Comparison of ENCODE assay signal across 8 cellular contexts in genomic region chr5:134240421-134240962, GRCh38. TPM values are rescaled to one million over a fixed set of nuclear protein-coding genes. Genes with fewer than 3 reads are reported as not detected.
A peak's percentile ranks its signal among the peaks of the same experiment; 100 is the strongest.
DNase-seq lines count a peak whose midpoint lies in the region; ATAC-seq and TF ChIP-seq lines count a peak whose summit lies in the region.

No MANE protein-coding gene starts in this region.

- CTCF ChIA-PET in Caco-2 (lab: Charles Lee): interaction anchor here (0.6 kb wide), 1 partner anchor 28 kb away, joined by 3 read pairs; no protein-coding TSS in a partner anchor
- CTCF ChIA-PET in Panc1 (lab: Charles Lee): no interaction called here

- no peak for TF ChIP-seq RAD21 in neural cell (conservative IDR thresholded peaks at IDR 0.05)

- BruUV-seq in Caco-2 (replicated peaks; lab: Mats Ljungman, UMichigan) (no TSS peak), Panc1 (replicated peaks; lab: Mats Ljungman, UMichigan) (no TSS peak)

- H2AFZ ChIP-seq in neural cell (ENCODE audit: low read depth, low read length): peak overlapping the region; percentile 10

- H3K79me2 ChIP-seq in neural cell (replicated peaks; ENCODE audit: insufficient read depth, low read length): no peaks in the 10 kb centered on the region

- H3K9me3 Mint-ChIP-seq in Caco-2 (ENCODE audit: unreplicated experiment): no peaks in the 10 kb centered on the region

- TF ChIP-seq CTCF in Caco-2 (IDR thresholded peaks at IDR 0.05; ENCODE audit: insufficient read depth in 1 of 2, low read depth in 1 of 2, low read length in 1 of 2, severe bottlenecking in 1 of 2, unreplicated experiment in 1 of 2) (no peak), Panc1 (IDR thresholded peaks at IDR 0.05) (no peak), neural cell (IDR thresholded peaks at IDR 0.05; ENCODE audit: poor library complexity, severe bottlenecking) (no peak)

- peaks cover 20% of the 10 kb centered on the region for H3K4me1 ChIP-seq in Caco-2
- H3K4me1 ChIP-seq in Panc1 (ENCODE audit: control insufficient read depth, insufficient read depth, low read length): peaks cover 21% of the 10 kb centered on the region

- H3K27me3 Mint-ChIP-seq in Caco-2 (ENCODE audit: insufficient read depth, unreplicated experiment): no peaks in the 10 kb centered on the region

- ATAC-seq in Panc1: no peak
- ATAC-seq in GM21529 (IDR thresholded peaks at IDR 0.05; ENCODE audit: unreplicated experiment): no peak
- no peak for ATAC-seq in HG03469 (IDR thresholded peaks at IDR 0.05; ENCODE audit: unreplicated experiment)

- in situ Hi-C loops in Panc1 (cut with HindIII; ENCODE audit: low pct_unique_long_range_greater_than_20kb, low sequenced_read_pairs): no loop called here

- H3F3A ChIP-seq in neural cell (ENCODE audit: insufficient read depth, low read length, poor library complexity, severe bottlenecking): no peaks in the 10 kb centered on the region

- peak overlapping the region; percentile 20 for H3K4me2 ChIP-seq in neural cell (ENCODE audit: low read length)

- peak overlapping the region; percentile 50 for H3K4me3 Mint-ChIP-seq in Caco-2 (ENCODE audit: unreplicated experiment)

- H3K9me2 ChIP-seq in neural cell (ENCODE audit: insufficient read depth, low read length): no peaks in the 10 kb centered on the region

- H3K27ac ChIP-seq in Panc1 (ENCODE audit: low read length) (peak overlapping the region; percentile 52; the same call in 1 of the 2 replicates), neural cell (ENCODE audit: low read length) (peak overlapping the region; percentile 55)

- H3K9ac ChIP-seq in neural cell (ENCODE audit: low read length): peak overlapping the region; percentile 29

- H3K36me3 ChIP-seq in Caco-2 (ENCODE audit: control insufficient read depth, insufficient read depth, low read length) (no peaks in the 10 kb centered on the region), Panc1 (ENCODE audit: control insufficient read depth, insufficient read depth, low read length) (no peaks in the 10 kb centered on the region), neural cell (ENCODE audit: insufficient read depth, low read length) (no peaks in the 10 kb centered on the region)

- H3K4me3 ChIP-seq in Caco-2 (ENCODE audit: low read depth, low read length) (no peak overlapping the region), Panc1 (ENCODE audit: low read depth in 2 of 2, low read length in 2 of 2) (no peak overlapping the region), neural cell (ENCODE audit: low read length) (peak overlapping the region; percentile 21)

- H3K9me3 ChIP-seq in Caco-2: no peaks in the 10 kb centered on the region
- no peaks in the 10 kb centered on the region for H3K9me3 ChIP-seq in Panc1 (ENCODE audit: control insufficient read depth, insufficient read depth, low read depth, low read length)
- H3K9me3 ChIP-seq in neural cell (ENCODE audit: low read length): no peaks in the 10 kb centered on the region

- TF ChIP-seq EP300 in neural cell (conservative IDR thresholded peaks at IDR 0.05; ENCODE audit: poor library complexity, severe bottlenecking): peak; percentile 26

- H3K4me1 Mint-ChIP-seq in Caco-2 (ENCODE audit: low read depth, unreplicated experiment): peaks cover 20% of the 10 kb centered on the region

- intact Hi-C loops in Caco-2 (cut with micrococcal nuclease; ENCODE audit: unreplicated experiment): no loop called here
- intact Hi-C loops in Panc1 (cut with micrococcal nuclease; ENCODE audit: unreplicated experiment): no loop called here

- POLR2A ChIA-PET in Caco-2 (lab: Charles Lee) (no interaction called here), Panc1 (lab: Charles Lee) (interaction anchor here (0.7 kb wide), 1 partner anchor 84 kb away, joined by 4 read pairs; no protein-coding TSS in a partner anchor)

- DNase-seq in Caco-2: peak in 1 of 2 experiments; percentile 41
- DNase-seq in Panc1 (ENCODE audit: low read depth, low spot score): no peak
- DNase-seq in fibroblast of peridontal ligament (ENCODE audit: extremely low read depth): peak; percentile 88
- no peak for DNase-seq in GOT3 (lab: John Stamatoyannopoulos, UW)
- DNase-seq in NCI-H226: no peak

- peak overlapping the region; percentile 51 for H3K27ac Mint-ChIP-seq in Caco-2 (ENCODE audit: unreplicated experiment)

- H3K36me3 Mint-ChIP-seq in Caco-2 (ENCODE audit: insufficient read depth, unreplicated experiment): no peaks in the 10 kb centered on the region

- H4K20me1 ChIP-seq in neural cell (ENCODE audit: insufficient read depth): no peaks in the 10 kb centered on the region

- H3K27me3 ChIP-seq in Caco-2 (replicated peaks; ENCODE audit: control insufficient read depth, insufficient read depth, low read length): no peaks in the 10 kb centered on the region
- H3K27me3 ChIP-seq in Panc1 (ENCODE audit: control insufficient read depth, insufficient read depth, low read length): no peaks in the 10 kb centered on the region
- H3K27me3 ChIP-seq in neural cell (ENCODE audit: insufficient read depth, low read depth, low read length): no peaks in the 10 kb centered on the region

TF ChIP-seq in neural cell, 6 proteins besides CTCF, POLR2A, EP300 and RAD21:
- no peak for TF ChIP-seq MXI1 (conservative IDR thresholded peaks at IDR 0.05; ENCODE audit: poor library complexity, severe bottlenecking)
- TF ChIP-seq POLR2AphosphoS5 (IDR thresholded peaks at IDR 0.05): no peak
- no peak for TF ChIP-seq EZH2 (IDR thresholded peaks at IDR 0.05; ENCODE audit: borderline replicate concordance, insufficient read depth, low read length, poor library complexity, severe bottlenecking)
- no peak for TF ChIP-seq SMC3 (conservative IDR thresholded peaks at IDR 0.05; ENCODE audit: poor library complexity)
- no peak for TF ChIP-seq TAF1 (IDR thresholded peaks at IDR 0.05; ENCODE audit: low read depth)
- no peak for TF ChIP-seq REST (IDR thresholded peaks at IDR 0.05; ENCODE audit: borderline replicate concordance)

RNA-seq across cellular contexts. Expression of gene PPP2CA, which starts 14.6 kb away (rescaled TPM):
- 202 and 224 TPM in 2 replicates for total RNA-seq in Caco-2 (2022)
- total RNA-seq in Panc1 (2021; ENCODE audit: unreplicated experiment): 184 TPM
- 179 TPM for polyA plus RNA-seq in Panc1 (2012; ENCODE audit: insufficient read length)
- polyA plus RNA-seq in neural cell: 232 and 251 TPM in 2 replicates
- polyA minus RNA-seq in neural cell: 201 and 258 TPM in 2 replicates
